ENCODE assay signal across 8 cellular contexts in genomic region chr10:119445311-119445934, GRCh38.
DNase-seq lines count a peak whose midpoint lies in the region; FAIRE-seq and TF ChIP-seq lines count a peak whose summit lies in the region.

No MANE protein-coding gene starts in this region.

- FAIRE-seq in HTR-8/SVneo (lab: Jason Lieb, UNC) (no peak), RCC 7860 (lab: Jason Lieb, UNC) (no peak)

- DNase-seq in A172 (ENCODE audit: low spot score) (peak; percentile 79), HTR-8/SVneo (ENCODE audit: insufficient read length, low spot score) (peak; percentile 78), RCC 7860 (ENCODE audit: low spot score) (peak; percentile 62), foreskin fibroblast (peak; percentile 63 to 91), nucleus accumbens (lab: John Stamatoyannopoulos, UW) (peak in 55 of 56 donors; percentile 3 to 90 (median 64)), superior temporal gyrus (ENCODE audit: extremely low spot score) (peak; percentile 89)
- DNase-seq in activated T-helper 1 cell treated with anti-CD3 and anti-CD28 coated beads, Interleukin-2, amount 50 U/mL, for 16 hours (ENCODE audit: low read depth in 1 of 2, low spot score in 1 of 2), result peak; percentile 73 to 74

- TF ChIP-seq CTCF in GM12875 (IDR thresholded peaks at IDR 0.05; ENCODE audit: borderline replicate concordance, insufficient read depth, low read depth, low read length) (peak; percentile 95), foreskin fibroblast (IDR thresholded peaks at IDR 0.05; ENCODE audit: low read depth, low read length) (peak; percentile 83)

- H3K4me3 ChIP-seq in GM12875 (ENCODE audit: low read depth, low read length) (no peak overlapping the region), foreskin fibroblast (ENCODE audit: low read depth in 1 of 2, low read length in 2 of 2) (no peak overlapping the region)
